In genomic region chr1:109876617-109877319, GRCh38 we compare ENCODE assay signal across 8 cellular contexts. TPM values are rescaled to one million over a fixed set of nuclear protein-coding genes. Genes with fewer than 3 reads are reported as not detected.
DNase-seq lines count a peak whose midpoint lies in the region; ATAC-seq and TF ChIP-seq lines count a peak whose summit lies in the region.

No MANE protein-coding gene starts in this region.

- H3K27ac ChIP-seq in C4-2B (peak overlapping the region; percentile 43), right cardiac atrium (ENCODE audit: low read length) (peak overlapping the region; percentile 78), rectal smooth muscle tissue (ENCODE audit: low read depth, low read length) (peak overlapping the region; percentile 70)
- H3K27ac ChIP-seq in effector memory CD4-positive, alpha-beta T cell (ENCODE audit: insufficient read depth, low read length, poor library complexity, severe bottlenecking), result no peak overlapping the region

- H3K36me3 ChIP-seq in adipocyte (ENCODE audit: control insufficient read depth, insufficient read depth, low read length, severe bottlenecking) (no peaks in the 10 kb centered on the region), rectal smooth muscle tissue (ENCODE audit: control insufficient read depth, insufficient read depth, low read length) (no peaks in the 10 kb centered on the region)
- no peaks in the 10 kb centered on the region for H3K36me3 ChIP-seq in effector memory CD4-positive, alpha-beta T cell (ENCODE audit: control insufficient read depth, insufficient read depth, low read length)

- WGBS in right cardiac atrium, result 68% methylated on average over 4 of the region's 4 CpGs

- H3K27ac Mint-ChIP-seq in stimulated activated naive CD8-positive, alpha-beta T cell treated with anti-CD3 and anti-CD28 coated beads, Interleukin-15, amount 100 ng/mL, for 72 hours, result no peak overlapping the region

- no peak overlapping the region for H3K4me3 Mint-ChIP-seq in stimulated activated naive CD8-positive, alpha-beta T cell treated with anti-CD3 and anti-CD28 coated beads, Interleukin-15, amount 100 ng/mL, for 72 hours

- DNase-seq in adipocyte (ENCODE audit: low read depth) (peak; percentile 57), right cardiac atrium (no peak), AML-193 (lab: John Stamatoyannopoulos, UW) (no peak)
- no peak for DNase-seq in activated naive CD4-positive, alpha-beta T cell (lab: John Stamatoyannopoulos, UW)
- DNase-seq in effector memory CD4-positive, alpha-beta T cell, result no peak
- DNase-seq in stimulated activated naive CD8-positive, alpha-beta T cell treated with anti-CD3 and anti-CD28 coated beads, Interleukin-15, amount 100 ng/mL, for 72 hours, result no peak

- intact Hi-C loops in right cardiac atrium (cut with DNase I), result no loop called here

- peak overlapping the region; percentile 51 for H3K4me3 ChIP-seq in adipocyte (ENCODE audit: low read length)
- H3K4me3 ChIP-seq in right cardiac atrium (ENCODE audit: low read length), result no peak overlapping the region
- peak overlapping the region; percentile 26 for H3K4me3 ChIP-seq in rectal smooth muscle tissue (ENCODE audit: low read length)
- H3K4me3 ChIP-seq in effector memory CD4-positive, alpha-beta T cell (ENCODE audit: insufficient read depth, low read depth, low read length, poor library complexity, severe bottlenecking), result no peak overlapping the region

- H3K4me1 Mint-ChIP-seq in stimulated activated naive CD8-positive, alpha-beta T cell treated with anti-CD3 and anti-CD28 coated beads, Interleukin-15, amount 100 ng/mL, for 72 hours, result peaks cover 8% of the 10 kb centered on the region

- H3K9me3 ChIP-seq in adipocyte (ENCODE audit: control insufficient read depth, low read length) (no peaks in the 10 kb centered on the region), right cardiac atrium (ENCODE audit: control insufficient read depth, low read length) (no peaks in the 10 kb centered on the region)
- no peaks in the 10 kb centered on the region for H3K9me3 ChIP-seq in effector memory CD4-positive, alpha-beta T cell (ENCODE audit: control insufficient read depth, low read length)

- H3K27me3 Mint-ChIP-seq in stimulated activated naive CD8-positive, alpha-beta T cell treated with anti-CD3 and anti-CD28 coated beads, Interleukin-15, amount 100 ng/mL, for 72 hours, result no peaks in the 10 kb centered on the region

- H3K27me3 ChIP-seq in adipocyte (replicated peaks; ENCODE audit: control insufficient read depth, insufficient read depth, low read length) (no peaks in the 10 kb centered on the region), right cardiac atrium (ENCODE audit: control insufficient read depth, insufficient read depth) (no peaks in the 10 kb centered on the region), rectal smooth muscle tissue (ENCODE audit: control insufficient read depth, insufficient read depth, low read length) (no peaks in the 10 kb centered on the region)
- H3K27me3 ChIP-seq in effector memory CD4-positive, alpha-beta T cell (replicated peaks; ENCODE audit: control insufficient read depth, insufficient read depth, low read length, poor library complexity, severe bottlenecking), result no peaks in the 10 kb centered on the region

- H3K9ac ChIP-seq in adipocyte (ENCODE audit: low read length) (peak overlapping the region; percentile 83), rectal smooth muscle tissue (ENCODE audit: low read length) (no peak overlapping the region)

- no peaks in the 10 kb centered on the region for H3K9me3 Mint-ChIP-seq in stimulated activated naive CD8-positive, alpha-beta T cell treated with anti-CD3 and anti-CD28 coated beads, Interleukin-15, amount 100 ng/mL, for 72 hours

- peak; percentile 9 to 15 for ATAC-seq in right cardiac atrium
- ATAC-seq in stimulated activated naive CD8-positive, alpha-beta T cell treated with anti-CD3 and anti-CD28 coated beads, Interleukin-15, amount 100 ng/mL, for 72 hours, result no peak

- TF ChIP-seq CTCF in C4-2B (conservative IDR thresholded peaks at IDR 0.05), result no peak

- H3K4me1 ChIP-seq in adipocyte (ENCODE audit: control insufficient read depth, insufficient read depth, low read length) (peaks cover 67% of the 10 kb centered on the region), right cardiac atrium (ENCODE audit: control insufficient read depth, insufficient read depth, low read length) (no peaks in the 10 kb centered on the region), rectal smooth muscle tissue (ENCODE audit: control insufficient read depth, insufficient read depth, low read length) (peaks cover 19% of the 10 kb centered on the region)
- H3K4me1 ChIP-seq in effector memory CD4-positive, alpha-beta T cell (ENCODE audit: control insufficient read depth, insufficient read depth, low read length, poor library complexity, severe bottlenecking), result peaks cover 11% of the 10 kb centered on the region

RNA-seq across cellular contexts. Expression of gene CSF1, which starts 33.9 kb away (rescaled TPM):
- 10 to 100 TPM; 13.9 to 22.6 (median 19.4) TPM for total RNA-seq in right cardiac atrium
- 13.5 TPM for polyA plus RNA-seq in right cardiac atrium

Comparison
In these comparisons a context has a peak if more than half of its experiments do, and no peak if none do; other contexts are left out.
1. H3K4me3 ChIP-seq: peak in adipocyte (single experiment) and rectal smooth muscle tissue (single experiment); none in right cardiac atrium (single experiment) and effector memory CD4-positive, alpha-beta T cell (single experiment).